8 cellular contexts compared by ENCODE assay signal in genomic region chr2:225041210-225041870, GRCh38. TPM values are rescaled to one million over a fixed set of nuclear protein-coding genes. Genes with fewer than 3 reads are reported as not detected.
DNase-seq lines count a peak whose midpoint lies in the region; ATAC-seq and TF ChIP-seq lines count a peak whose summit lies in the region.

No MANE protein-coding gene starts in this region.

- peaks cover 5 to 28% of the 10 kb centered on the region in 2 donors for H3K36me3 Mint-ChIP-seq in CD4-positive, alpha-beta memory T cell

- CTCF ChIA-PET in CD4-positive, alpha-beta memory T cell (lab: Charles Lee; ENCODE audit: partially characterized antibody) = interaction anchor here (0.9 to 5.8 kb wide), 6 partner anchors 11 to 133 kb away, joined by 3 to 47 read pairs (median 5); no protein-coding TSS in a partner anchor

- in situ Hi-C loops in G401 (cut with HindIII; ENCODE audit: low sequenced_read_pairs) = no loop called here

- intact Hi-C loops in CD4-positive, alpha-beta memory T cell (cut with micrococcal nuclease) = loop anchor here (1.0 to 5.0 kb wide), 8 partner anchors 10 to 114 kb away; no protein-coding TSS in a partner anchor
- intact Hi-C loops in colonic mucosa (cut with DNase I) = no loop called here

- peak overlapping the region; percentile 94 to 100 (median 98) for H3K4me3 Mint-ChIP-seq in CD4-positive, alpha-beta memory T cell

- H3K9me3 ChIP-seq in CD4-positive, alpha-beta memory T cell (ENCODE audit: control insufficient read depth in 1 of 2, low read length in 2 of 2) = no peaks in the 10 kb centered on the region
- no peaks in the 10 kb centered on the region for H3K9me3 ChIP-seq in colonic mucosa

- peak; percentile 60 to 88 (median 65) for DNase-seq in CD4-positive, alpha-beta memory T cell
- DNase-seq in HS-5 (ENCODE audit: low read depth) = peak; percentile 55
- peak; percentile 9 to 42 (median 24) for DNase-seq in activated CD4-positive, CD25-positive, alpha-beta regulatory T cell (lab: John Stamatoyannopoulos, UW)
- peak; percentile 63 for DNase-seq in colonic mucosa
- DNase-seq in medulla oblongata (ENCODE audit: extremely low spot score) = peak; percentile 73
- DNase-seq in stimulated activated CD8-positive, alpha-beta memory T cell treated with anti-CD3 and anti-CD28 coated beads, Interleukin-15, amount 100 ng/mL, for 1 hour (ENCODE audit: low read depth) = peak; percentile 26
- DNase-seq in G401 (ENCODE audit: low spot score) = no peak

- H3K27me3 Mint-ChIP-seq in CD4-positive, alpha-beta memory T cell = no peaks in the 10 kb centered on the region

- peaks cover 0 to 2% (median 0%) of the 10 kb centered on the region in 8 donors for H3K9me3 Mint-ChIP-seq in CD4-positive, alpha-beta memory T cell

- peak; percentile 48 for ATAC-seq in GM19468 (IDR thresholded peaks at IDR 0.05; ENCODE audit: extremely low read depth, unreplicated experiment)

- no peaks in the 10 kb centered on the region for H3K27me3 ChIP-seq in CD4-positive, alpha-beta memory T cell (ENCODE audit: insufficient read depth, low read length)
- no peaks in the 10 kb centered on the region for H3K27me3 ChIP-seq in colonic mucosa

- H3K27ac Mint-ChIP-seq in CD4-positive, alpha-beta memory T cell = peak overlapping the region; percentile 94 to 99 (median 97)

- H3K4me1 Mint-ChIP-seq in CD4-positive, alpha-beta memory T cell = peaks cover 52 to 68% (median 61%) of the 10 kb centered on the region in 4 donors

- POLR2A ChIA-PET in CD4-positive, alpha-beta memory T cell (lab: Charles Lee; ENCODE audit: partially characterized antibody) = interaction anchor here (0.7 to 8.5 kb wide), 14 partner anchors 9 to 199 kb away, joined by 3 to 154 read pairs (median 4); no protein-coding TSS in a partner anchor

- no peaks in the 10 kb centered on the region for H3K36me3 ChIP-seq in CD4-positive, alpha-beta memory T cell (ENCODE audit: insufficient read depth, low read length)
- no peaks in the 10 kb centered on the region for H3K36me3 ChIP-seq in colonic mucosa

- H3K4me3 ChIP-seq in CD4-positive, alpha-beta memory T cell (ENCODE audit: low read length in 2 of 2) = peak overlapping the region; percentile 32 to 94
- peak overlapping the region; percentile 83 for H3K4me3 ChIP-seq in colonic mucosa

- peak overlapping the region; percentile 91 for H3K27ac ChIP-seq in CD4-positive, alpha-beta memory T cell (ENCODE audit: low read depth, low read length)
- peak overlapping the region; percentile 60 for H3K27ac ChIP-seq in colonic mucosa

- H3K4me1 ChIP-seq in CD4-positive, alpha-beta memory T cell (ENCODE audit: insufficient read depth, low read length) = peaks cover 60% of the 10 kb centered on the region
- peaks cover 2% of the 10 kb centered on the region for H3K4me1 ChIP-seq in colonic mucosa

- H3K9ac ChIP-seq in colonic mucosa (ENCODE audit: low read depth in 2 of 2, low read length in 2 of 2) = peak overlapping the region; percentile 30 to 76

- no peak for TF ChIP-seq CTCF in colonic mucosa (IDR thresholded peaks at IDR 0.05)

RNA-seq across cellular contexts. Expression of gene DOCK10, which starts 0.9 kb away (rescaled TPM):
- 100 to 1,000 TPM; 180 to 186 TPM for total RNA-seq in CD4-positive, alpha-beta memory T cell
- 10 to 100 TPM; 26.0 to 69.9 TPM for polyA plus RNA-seq in CD4-positive, alpha-beta memory T cell
- total RNA-seq in colonic mucosa = 10 to 100 TPM; 13.5 to 17.4 TPM
- not detected in 2 replicates for total RNA-seq in G401 (2014; rRNA removed; shearing (Covaris generic))

Comparison
In these comparisons a context has a peak if more than half of its experiments do, and no peak if none do; other contexts are left out.
1. RNA of gene DOCK10, which starts 0.9 kb away (total RNA-seq): 180 to 186 TPM in CD4-positive, alpha-beta memory T cell and 13.5 to 17.4 TPM in colonic mucosa; not detected in G401; every median in the first group is over 10 times any median in the second.